ENCODE assay signal across 8 cellular contexts in genomic region chr22:20132686-20133246, GRCh38. TPM values are rescaled to one million over a fixed set of nuclear protein-coding genes. Genes with fewer than 3 reads are reported as not detected.
DNase-seq lines count a peak whose midpoint lies in the region; ATAC-seq and TF ChIP-seq lines count a peak whose summit lies in the region.

No MANE protein-coding gene starts in this region.

- ATAC-seq in naive B cell (ENCODE audit: low read depth in 2 of 2) (no peak), GM18867 (IDR thresholded peaks at IDR 0.05; ENCODE audit: unreplicated experiment) (no peak)

- H3K36me3 ChIP-seq in colonic mucosa, result no peaks in the 10 kb centered on the region

- intact Hi-C loops in colonic mucosa (cut with DNase I), result no loop called here

- H3K4me1 Mint-ChIP-seq in IgD-negative memory B cell, result peaks cover 4 to 12% (median 10%) of the 10 kb centered on the region in 3 donors
- H3K4me1 Mint-ChIP-seq in naive B cell, result peaks cover 11 to 44% (median 39%) of the 10 kb centered on the region in 3 donors

- DNase-seq in AG04449 (ENCODE audit: low read depth, low spot score) (no peak), colonic mucosa (no peak), naive B cell (no peak), NCI-H2107 (lab: John Stamatoyannopoulos, UW) (no peak), MV-4-11 (lab: John Stamatoyannopoulos, UW) (no peak), NCI-H2029 treated with DMSO at 0.1 percent for 48 hours (lab: John Stamatoyannopoulos, UW) (no peak)

- peaks cover 10% of the 10 kb centered on the region for H3K4me1 ChIP-seq in colonic mucosa

- POLR2A ChIA-PET in AG04449 (lab: Yijun Ruan, JAX), result no interaction called here

- no peak for TF ChIP-seq CTCF in AG04449 (IDR thresholded peaks at IDR 0.05; ENCODE audit: insufficient read depth, low read length, missing control alignments)
- no peak for TF ChIP-seq CTCF in colonic mucosa (IDR thresholded peaks at IDR 0.05)

- no peaks in the 10 kb centered on the region for H3K36me3 Mint-ChIP-seq in IgD-negative memory B cell
- H3K36me3 Mint-ChIP-seq in naive B cell, result no peaks in the 10 kb centered on the region

- no peak overlapping the region for H3K27ac ChIP-seq in colonic mucosa

- H3K27me3 Mint-ChIP-seq in IgD-negative memory B cell, result no peaks in the 10 kb centered on the region
- H3K27me3 Mint-ChIP-seq in naive B cell, result no peaks in the 10 kb centered on the region

- H3K4me3 ChIP-seq in AG04449 (ENCODE audit: low read depth, low read length), result peak overlapping the region; percentile 80
- H3K4me3 ChIP-seq in colonic mucosa, result peak overlapping the region; percentile 91

- H3K9me3 Mint-ChIP-seq in IgD-negative memory B cell (no peaks in the 10 kb centered on the region), naive B cell (no peaks in the 10 kb centered on the region)

- no peaks in the 10 kb centered on the region for H3K27me3 ChIP-seq in colonic mucosa

- no peaks in the 10 kb centered on the region for H3K9me3 ChIP-seq in colonic mucosa

- peak overlapping the region; percentile 75 to 91 (median 86) for H3K4me3 Mint-ChIP-seq in IgD-negative memory B cell
- H3K4me3 Mint-ChIP-seq in naive B cell, result peak overlapping the region; percentile 72 to 92 (median 76)

- peak overlapping the region; percentile 74 to 83 for H3K9ac ChIP-seq in colonic mucosa (ENCODE audit: low read depth in 2 of 2, low read length in 2 of 2)

- H3K27ac Mint-ChIP-seq in IgD-negative memory B cell (peak overlapping the region in 1 of 3 donors; percentile 31), naive B cell (peak overlapping the region in 2 of 6 donors; percentile 42 to 76)

- CTCF ChIA-PET in AG04449 (lab: Yijun Ruan, JAX), result no interaction called here

RNA-seq across cellular contexts. Expression of gene ZDHHC8, which starts 1.2 kb away (rescaled TPM):
- polyA plus RNA-seq in IgD-negative memory B cell, result 4.2 TPM
- total RNA-seq in colonic mucosa, result 10 to 100 TPM; 27.9 to 34.1 TPM
- polyA plus RNA-seq in naive B cell (ENCODE audit: low read depth in 6 of 6), result 1 to 10 TPM in 5 of 6 donors, under 1 TPM in 1; 0.56 to 4.4 (median 2.5) TPM

RNA-seq across cellular contexts. Expression of gene TRMT2A, which starts 15.7 kb away (rescaled TPM):
- polyA plus RNA-seq in IgD-negative memory B cell (33.7 TPM), naive B cell (ENCODE audit: low read depth in 6 of 6) (10 to 100 TPM; 15.1 to 29.7 (median 21.3) TPM)
- 10 to 100 TPM; 31.9 to 63.6 TPM for total RNA-seq in colonic mucosa

RNA-seq across cellular contexts. Expression of gene RANBP1, which starts 16.9 kb away (rescaled TPM):
- polyA plus RNA-seq in IgD-negative memory B cell (110 TPM), naive B cell (ENCODE audit: low read depth in 6 of 6) (100 to 1,000 TPM in 2 of 6 donors, 10 to 100 TPM in 4; 73.1 to 107 (median 91.0) TPM)
- total RNA-seq in colonic mucosa, result 100 to 1,000 TPM in 1 of 2 donors, 10 to 100 TPM in 1; 71.2 to 266 TPM

RNA-seq across cellular contexts. Expression of gene CCDC188, which starts 18.1 kb away (rescaled TPM):
- polyA plus RNA-seq in IgD-negative memory B cell (not detected), naive B cell (ENCODE audit: low read depth in 6 of 6) (not detected)
- under 1 TPM; 0.22 to 0.32 TPM for total RNA-seq in colonic mucosa

RNA-seq across cellular contexts. Expression of gene DGCR8, which starts 52.7 kb away (rescaled TPM):
- polyA plus RNA-seq in IgD-negative memory B cell (4.8 TPM), naive B cell (ENCODE audit: low read depth in 6 of 6) (1 to 10 TPM in 5 of 6 donors, under 1 TPM in 1; 0.49 to 6.7 (median 2.3) TPM)
- 10 to 100 TPM; 21.1 to 52.7 TPM for total RNA-seq in colonic mucosa
